Comparison of ENCODE assay signal across 22 cellular contexts in the genomic region with DNA sequence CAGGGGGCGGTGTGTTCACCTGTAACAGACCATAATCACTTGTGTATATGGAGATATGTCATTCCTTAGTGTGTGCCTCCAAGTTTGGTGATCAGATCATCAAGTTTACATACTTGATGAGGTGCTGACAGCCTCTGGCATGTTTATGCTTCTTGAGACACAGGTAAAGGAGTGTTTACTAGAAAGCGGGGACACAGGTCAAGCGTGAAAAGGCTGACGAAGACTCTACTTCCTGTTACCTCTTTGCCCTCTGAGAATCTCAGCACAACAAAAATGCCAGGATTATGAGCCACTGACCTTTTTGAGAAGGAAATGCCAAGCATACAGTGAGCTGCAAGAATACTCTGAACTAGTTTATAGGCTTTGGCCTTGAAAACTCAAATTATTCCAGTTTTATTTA. TPM values are rescaled to one million over a fixed set of nuclear protein-coding genes. Genes with fewer than 3 reads are reported as not detected.
DNase-seq lines count a peak whose midpoint lies in the region; ATAC-seq and TF ChIP-seq lines count a peak whose summit lies in the region.
"Had no signal": no experiment of that assay in that cellular context is flagged by ENCODE, and none has a peak within 500 bp of the region (broad histone marks: within the 10 kb centered on the region; RNA-seq: fewer than 3 reads in every experiment).

No MANE protein-coding gene starts in this region.

- POLR2A ChIA-PET in RWPE1 (lab: Yijun Ruan, JAX; ENCODE audit: low non-redundant PET) = no interaction called here

- ATAC-seq in GM21447 (IDR thresholded peaks at IDR 0.05; ENCODE audit: unreplicated experiment) = peak; percentile 66
- no peak for ATAC-seq in left ventricle myocardium superior
- ATAC-seq in HG02763 (IDR thresholded peaks at IDR 0.05; ENCODE audit: unreplicated experiment) = no peak
- ATAC-seq: foreskin keratinocyte; stimulated activated naive CD8-positive, alpha-beta T cell treated with anti-CD3 and anti-CD28 coated beads, Interleukin-15, Interleukin-2, amounts not matched to agents 100 U/mL and 50 U/mL, for 24 hours had no signal

- H3K27ac ChIP-seq in RWPE1 = no peak overlapping the region
- H3K27ac ChIP-seq: foreskin keratinocyte, left ventricle myocardium inferior, right atrium auricular region, upper lobe of left lung had no signal

- DNase-seq in DMS53 (lab: John Stamatoyannopoulos, UW) (peak; percentile 63), RWPE1 (ENCODE audit: low spot score) (peak; percentile 13), glomerular visceral epithelial cell (ENCODE audit: extremely low spot score) (peak; percentile 14), left ventricle myocardium superior (no peak), DMS 273 (lab: John Stamatoyannopoulos, UW; ENCODE audit: unreplicated experiment) (no peak), SW 1271 (lab: John Stamatoyannopoulos, UW) (no peak)
- DNase-seq: activated CD4-positive, alpha-beta T cell treated with anti-CD3 and anti-CD28 coated beads, Interleukin-2, amount 10 ng/mL, durations not matched to agents 7 days and 5 days; activated naive CD4-positive, alpha-beta T cell treated with Interleukin-2 at 50 U/mL for 16 hours; activated T-cell treated with anti-CD3 and anti-CD28 coated beads for 4 hours; aorta; DMS79; foreskin keratinocyte; Karpas-422; left ventricle myocardium inferior; NCI-H69; occipital lobe; OCI-M1; stimulated activated naive CD8-positive, alpha-beta T cell treated with anti-CD3 and anti-CD28 coated beads, Interleukin-15, Interleukin-2, amounts not matched to agents 100 U/mL and 50 U/mL, for 24 hours; upper lobe of left lung had no signal

- intact Hi-C loops in left ventricle myocardium superior (cut with micrococcal nuclease) = no loop called here

- CTCF ChIA-PET in RWPE1 (lab: Yijun Ruan, JAX) = interaction anchor here (0.7 to 1.0 kb wide), 2 partner anchors 10 to 251 kb away, joined by 3 to 4 read pairs; no protein-coding TSS in a partner anchor

- TF ChIP-seq CTCF in RWPE1 (conservative IDR thresholded peaks at IDR 0.05; ENCODE audit: low read depth) = no peak

RNA-seq across cellular contexts. Expression of a gene that starts 29.6 kb away (rescaled TPM):
- total RNA-seq in left ventricle myocardium superior = 12.5 TPM

RNA-seq across cellular contexts. Expression of a gene that starts 43.1 kb away (rescaled TPM):
- not detected for total RNA-seq in left ventricle myocardium superior
- total RNA-seq: activated CD4-positive, alpha-beta T cell treated with anti-CD3 and anti-CD28 coated beads, Interleukin-2, amount 10 ng/mL, durations not matched to agents 7 days and 5 days; aorta; foreskin keratinocyte; left ventricle myocardium inferior; occipital lobe; right atrium auricular region; upper lobe of left lung had no signal

RNA-seq across cellular contexts. Expression of a gene that starts 45.8 kb away (rescaled TPM):
- total RNA-seq in left ventricle myocardium superior = 12.0 TPM

Comparison
In these comparisons a context has a peak if more than half of its experiments do, and no peak if none do; other contexts are left out.
1. DNase-seq: peak in DMS53 (single experiment), RWPE1 (single experiment) and glomerular visceral epithelial cell (single experiment); none in left ventricle myocardium superior (single experiment), DMS 273 (single experiment) and SW 1271 (0 of 2).